22 cellular contexts compared by ENCODE assay signal in the genomic region with DNA sequence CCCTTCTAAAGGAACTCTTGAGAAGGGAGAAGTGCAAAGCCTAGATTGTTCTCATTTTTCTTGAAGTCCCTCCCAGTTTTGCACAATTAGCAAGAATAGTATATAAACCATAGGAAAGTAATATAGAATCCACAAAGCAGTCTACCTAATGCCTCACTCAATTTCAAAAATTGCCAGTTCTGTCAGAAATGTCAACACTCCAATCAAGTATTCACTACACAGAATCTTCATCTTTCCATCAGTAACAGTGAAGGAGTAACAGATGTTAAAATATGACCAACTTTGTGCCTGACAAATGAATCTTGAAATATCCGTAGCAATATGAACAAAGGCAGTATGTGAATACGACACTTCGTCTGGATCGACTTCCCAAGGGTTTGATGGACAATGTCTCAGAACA. TPM values are rescaled to one million over a fixed set of nuclear protein-coding genes. Genes with fewer than 3 reads are reported as not detected.
DNase-seq lines count a peak whose midpoint lies in the region; ATAC-seq and TF ChIP-seq lines count a peak whose summit lies in the region.
"Had no signal": no experiment of that assay in that cellular context is flagged by ENCODE, and none has a peak within 500 bp of the region (broad histone marks: within the 10 kb centered on the region; RNA-seq: fewer than 3 reads in every experiment).

No MANE protein-coding gene starts in this region.

- ATAC-seq in T-cell (replicated peaks in 1 of 4): no peak
- ATAC-seq in naive thymus-derived CD4-positive, alpha-beta T cell: no peak
- ATAC-seq: A549, GM23338, HCT116 had no signal

- no peak overlapping the region for H3K27ac ChIP-seq in naive thymus-derived CD4-positive, alpha-beta T cell (ENCODE audit: low read depth, low read length)
- H3K27ac ChIP-seq: A549; BLaER1 treated with 17β-estradiol and CSF1 and Interleukin-3, amounts not matched to agents 10 nM and 100 nM had no signal

- H3K4me3 Mint-ChIP-seq in T-cell (no peak overlapping the region), endothelial cell (ENCODE audit: unreplicated experiment) (no peak overlapping the region)
- H3K4me3 Mint-ChIP-seq in naive thymus-derived CD4-positive, alpha-beta T cell: peak overlapping the region in 1 of 10 donors; percentile 29
- H3K4me3 Mint-ChIP-seq: CD14-positive monocyte, GM23338, H9 had no signal

- H3K9me3 ChIP-seq in naive thymus-derived CD4-positive, alpha-beta T cell (ENCODE audit: control insufficient read depth in 2 of 3, low read length in 3 of 3): no peaks in the 10 kb centered on the region
- H3K9me3 ChIP-seq: A549, BE2C had no signal

- no peaks in the 10 kb centered on the region for H3K27me3 Mint-ChIP-seq in T-cell
- H3K27me3 Mint-ChIP-seq in endothelial cell (ENCODE audit: unreplicated experiment): peaks cover 8% of the 10 kb centered on the region
- no peaks in the 10 kb centered on the region for H3K27me3 Mint-ChIP-seq in naive thymus-derived CD4-positive, alpha-beta T cell
- H3K27me3 Mint-ChIP-seq: CD4-positive, alpha-beta memory T cell had no signal

- H3K9me3 Mint-ChIP-seq in T-cell (no peaks in the 10 kb centered on the region), endothelial cell (ENCODE audit: unreplicated experiment) (peaks cover 5% of the 10 kb centered on the region)
- peaks cover 0 to 8% (median 6%) of the 10 kb centered on the region in 11 donors for H3K9me3 Mint-ChIP-seq in naive thymus-derived CD4-positive, alpha-beta T cell

- DNase-seq in T-cell (no peak), endothelial cell (ENCODE audit: low spot score) (no peak), iPS-NIHi11 (ENCODE audit: low spot score) (no peak), NCI-H146 (lab: John Stamatoyannopoulos, UW) (no peak), hippocampal formation (lab: John Stamatoyannopoulos, UW) (no peak)
- no peak for DNase-seq in naive thymus-derived CD4-positive, alpha-beta T cell
- DNase-seq: 8988T; ACHN; AML-193; BE2C; Calu3; CD4-positive, alpha-beta memory T cell; COR-L47; DMS53; DMS79 treated with DMSO at 0.1 percent for 48 hours; GF-D8; H9 had no signal

- H3K36me3 Mint-ChIP-seq in T-cell (peaks cover 21% of the 10 kb centered on the region), endothelial cell (ENCODE audit: low read depth, unreplicated experiment) (peaks cover 19% of the 10 kb centered on the region)
- peaks cover 6 to 28% (median 23%) of the 10 kb centered on the region in 5 donors for H3K36me3 Mint-ChIP-seq in naive thymus-derived CD4-positive, alpha-beta T cell

- H3K4me1 Mint-ChIP-seq in T-cell (peaks cover 35 to 56% (median 42%) of the 10 kb centered on the region in 3 donors), endothelial cell (ENCODE audit: unreplicated experiment) (peaks cover 10% of the 10 kb centered on the region)
- peaks cover 5 to 79% (median 61%) of the 10 kb centered on the region in 7 donors for H3K4me1 Mint-ChIP-seq in naive thymus-derived CD4-positive, alpha-beta T cell
- H3K4me1 Mint-ChIP-seq: GM23338 had no signal

- CTCF ChIA-PET in T-cell (lab: Charles Lee): interaction anchor here in 1 of 2 donors (1.0 kb wide), 1 partner anchor 8 kb away, joined by 3 read pairs; no protein-coding TSS in a partner anchor
- CTCF ChIA-PET in naive thymus-derived CD4-positive, alpha-beta T cell (lab: Charles Lee): no interaction called here

- H3K27ac Mint-ChIP-seq in T-cell (peak overlapping the region; percentile 35 to 44), endothelial cell (ENCODE audit: unreplicated experiment) (peak overlapping the region; percentile 27)
- H3K27ac Mint-ChIP-seq in naive thymus-derived CD4-positive, alpha-beta T cell: peak overlapping the region in 5 of 9 donors; percentile 5 to 88 (median 62)
- H3K27ac Mint-ChIP-seq: CD14-positive monocyte, GM23338, H9 had no signal

- TF ChIP-seq CTCF in endothelial cell (IDR thresholded peaks at IDR 0.05; ENCODE audit: unreplicated experiment): no peak

- no peak overlapping the region for H3K4me3 ChIP-seq in naive thymus-derived CD4-positive, alpha-beta T cell (ENCODE audit: low read length)
- H3K4me3 ChIP-seq: A549; BLaER1 treated with 17β-estradiol and CSF1 and Interleukin-3, amounts not matched to agents 10 nM and 100 nM; GM23338 had no signal

- POLR2A ChIA-PET in T-cell (lab: Charles Lee): interaction anchor here in 1 of 2 donors (1.1 kb wide), 1 partner anchor 8 kb away, joined by 3 read pairs; no protein-coding TSS in a partner anchor
- POLR2A ChIA-PET in naive thymus-derived CD4-positive, alpha-beta T cell (lab: Charles Lee): interaction anchor here (1.0 kb wide), 1 partner anchor 17 kb away, joined by 3 read pairs; no protein-coding TSS in a partner anchor

- peaks cover 0 to 15% of the 10 kb centered on the region in 2 donors for H3K4me1 ChIP-seq in naive thymus-derived CD4-positive, alpha-beta T cell (ENCODE audit: control insufficient read depth in 2 of 2, insufficient read depth in 2 of 2, low read length in 2 of 2)

- intact Hi-C loops in naive thymus-derived CD4-positive, alpha-beta T cell (cut with micrococcal nuclease): no loop called here

- H3K36me3 ChIP-seq in naive thymus-derived CD4-positive, alpha-beta T cell (ENCODE audit: control insufficient read depth in 2 of 3, insufficient read depth in 3 of 3, low read length in 3 of 3): peaks cover 0 to 2% (median 0%) of the 10 kb centered on the region in 3 experiments
- H3K36me3 ChIP-seq: BE2C; BLaER1 treated with 17β-estradiol and CSF1 and Interleukin-3, amounts not matched to agents 10 nM and 100 nM had no signal

- no peaks in the 10 kb centered on the region for H3K27me3 ChIP-seq in naive thymus-derived CD4-positive, alpha-beta T cell (ENCODE audit: control insufficient read depth in 2 of 2, insufficient read depth in 2 of 2, low read length in 2 of 2)
- H3K27me3 ChIP-seq: BE2C; BLaER1 treated with 17β-estradiol and CSF1 and Interleukin-3, amounts not matched to agents 10 nM and 100 nM had no signal

RNA-seq across cellular contexts. Expression of a gene that starts 56.3 kb away (rescaled TPM):
- total RNA-seq in T-cell (100 to 1,000 TPM in 3 of 5 donors, 10 to 100 TPM in 2; 94.2 to 137 (median 105) TPM), endothelial cell (ENCODE audit: unreplicated experiment) (136 TPM)
- total RNA-seq in naive thymus-derived CD4-positive, alpha-beta T cell: 100 to 1,000 TPM in 3 of 5 experiments, 10 to 100 TPM in 2; 74.4 to 123 (median 101) TPM
- polyA plus RNA-seq in naive thymus-derived CD4-positive, alpha-beta T cell: 100 to 1,000 TPM; 136 to 137 TPM
